Comparison of ENCODE assay signal across 21 cellular contexts in the genomic region with DNA sequence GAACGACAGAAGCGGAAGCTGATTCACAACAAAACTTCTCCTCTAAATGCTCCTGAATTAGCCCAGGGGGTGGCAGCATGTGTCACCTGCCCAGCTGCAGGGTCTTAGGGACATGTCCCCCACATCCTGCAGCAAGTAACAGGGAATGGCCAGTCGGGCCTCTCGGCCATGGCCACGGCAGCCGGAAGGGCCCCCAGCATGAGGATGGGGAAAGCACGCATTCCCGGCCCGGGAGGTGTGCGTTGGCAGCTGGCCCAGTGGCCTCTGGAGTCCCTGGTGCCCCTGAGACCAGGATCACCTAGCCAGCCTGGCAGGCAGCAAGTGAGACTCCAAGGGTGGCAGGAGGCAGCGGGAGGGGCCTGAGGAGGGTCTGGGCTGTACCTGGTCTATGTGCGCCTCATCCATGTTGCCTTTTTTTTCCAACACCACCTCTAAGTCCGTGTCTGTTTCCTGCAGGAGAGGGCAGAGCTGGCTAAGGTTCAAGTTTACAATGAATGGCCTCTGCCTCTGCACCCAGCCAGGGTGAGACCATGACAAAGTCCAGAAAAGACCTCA. TPM values are rescaled to one million over a fixed set of nuclear protein-coding genes. Genes with fewer than 3 reads are reported as not detected.
DNase-seq lines count a peak whose midpoint lies in the region; ATAC-seq, FAIRE-seq and TF ChIP-seq lines count a peak whose summit lies in the region.
"Had no signal": no experiment of that assay in that cellular context is flagged by ENCODE, and none has a peak within 500 bp of the region (broad histone marks: within the 10 kb centered on the region; RNA-seq: fewer than 3 reads in every experiment).

No MANE protein-coding gene starts in this region.

- intact Hi-C loops in heart right ventricle (cut with DNase I) (loop anchor here in 3 of 10 donors (5.0 to 10.0 kb wide), 3 partner anchors 66 to 174 kb away; a partner anchor contains a TSS), pancreas (cut with DNase I) (loop anchor here in 2 of 3 donors (10.0 kb wide), 2 partner anchors 104 to 174 kb away; a partner anchor contains a TSS)

- DNase-seq in GM13976 (ENCODE audit: low spot score) (peak; percentile 24), NT2/D1 (ENCODE audit: low read depth, low spot score) (no peak), heart right ventricle (peak in 1 of 2 donors; percentile 28), pancreas (peak in 3 of 6 donors; percentile 60 to 80 (median 66)), caudate nucleus (lab: John Stamatoyannopoulos, UW) (no peak), kidney tubule cell (ENCODE audit: low spot score) (no peak), NCI-H226 (no peak), SW 1271 (lab: John Stamatoyannopoulos, UW) (no peak)
- DNase-seq: activated CD8-positive, alpha-beta T cell treated with anti-CD3 and anti-CD28 coated beads, Interleukin-2, amount 10 ng/mL, durations not matched to agents 7 days and 5 days; C1 segment of cervical spinal cord; Calu3; foreskin keratinocyte; GM23248; islet precursor cell; NCI-H1417; NCI-H2081 treated with DMSO at 0.1 percent for 48 hours; NCI-H526; right lobe of liver; stimulated activated CD8-positive, alpha-beta memory T cell treated with anti-CD3 and anti-CD28 coated beads, Interleukin-4, amount 100 ng/mL, for 48 hours had no signal

- H3K9me3 ChIP-seq in NT2/D1 (ENCODE audit: insufficient read depth, low read length) (no peaks in the 10 kb centered on the region), heart right ventricle (no peaks in the 10 kb centered on the region), pancreas (no peaks in the 10 kb centered on the region)
- H3K9me3 ChIP-seq: right lobe of liver had no signal

- H3K27ac ChIP-seq in heart right ventricle = peak overlapping the region; percentile 52 to 87 (median 76)
- peak overlapping the region in 2 of 4 donors; percentile 18 to 22 for H3K27ac ChIP-seq in pancreas
- no peak overlapping the region for H3K27ac ChIP-seq in caudate nucleus (ENCODE audit: low read depth, low read length)
- H3K27ac ChIP-seq: epithelial cell of prostate, foreskin keratinocyte, GM23248, right lobe of liver had no signal

- FAIRE-seq in pancreas (lab: Jason Lieb, UNC) = no peak
- FAIRE-seq: bronchial epithelial cell had no signal

- WGBS in heart right ventricle, 2 donors = 61 to 65% methylated on average over 13 of the region's 13 CpGs
- 62 to 63% methylated on average over 13 of the region's 13 CpGs for WGBS in pancreas, 2 donors

- H3K4me1 ChIP-seq in NT2/D1 (ENCODE audit: insufficient read depth, insufficient read length) (peaks cover 43% of the 10 kb centered on the region), heart right ventricle (peaks cover 0 to 49% (median 31%) of the 10 kb centered on the region in 9 donors), pancreas (peaks cover 0 to 7% (median 2%) of the 10 kb centered on the region in 3 donors)
- H3K4me1 ChIP-seq: right lobe of liver had no signal

- peak overlapping the region; percentile 63 for H3K9ac ChIP-seq in NT2/D1 (ENCODE audit: insufficient read length, low read depth)
- H3K9ac ChIP-seq: GM23248 had no signal

- no peak overlapping the region for H3K4me3 ChIP-seq in NT2/D1 (ENCODE audit: insufficient read length, low read depth)
- H3K4me3 ChIP-seq in heart right ventricle = peak overlapping the region in 1 of 10 donors; percentile 9
- no peak overlapping the region for H3K4me3 ChIP-seq in pancreas
- H3K4me3 ChIP-seq: GM23248, right lobe of liver had no signal

- TF ChIP-seq CTCF in GM13976 (IDR thresholded peaks at IDR 0.05; ENCODE audit: borderline replicate concordance, control extremely low read depth, extremely low read depth, insufficient read depth, missing control alignments) = no peak
- TF ChIP-seq CTCF in heart right ventricle (IDR thresholded peaks at IDR 0.05) = no peak
- TF ChIP-seq CTCF in pancreas (IDR thresholded peaks at IDR 0.05) = no peak

- H3K36me3 ChIP-seq in NT2/D1 (ENCODE audit: insufficient read depth, insufficient read length, low read length) = peaks cover 97% of the 10 kb centered on the region
- peaks cover 0 to 68% (median 7%) of the 10 kb centered on the region in 9 donors for H3K36me3 ChIP-seq in heart right ventricle
- H3K36me3 ChIP-seq in pancreas = peaks cover 0 to 11% (median 4%) of the 10 kb centered on the region in 3 donors

- H3K27me3 ChIP-seq in NT2/D1 (ENCODE audit: insufficient read depth, insufficient read length) = no peaks in the 10 kb centered on the region
- no peaks in the 10 kb centered on the region for H3K27me3 ChIP-seq in heart right ventricle
- H3K27me3 ChIP-seq in pancreas = no peaks in the 10 kb centered on the region
- H3K27me3 ChIP-seq: foreskin keratinocyte, right lobe of liver had no signal

- ATAC-seq in heart right ventricle (peak in 6 of 8 donors; percentile 4 to 31 (median 16)), pancreas (peak in 3 of 4 donors; percentile 29 to 47 (median 35))
- ATAC-seq: activated CD8-positive, alpha-beta T cell treated with anti-CD3 and anti-CD28 coated beads, Interleukin-2, amount 10 ng/mL, durations not matched to agents 7 days and 5 days; foreskin keratinocyte had no signal

- in situ Hi-C loops in GM13976 (cut with MboI; ENCODE audit: low sequenced_read_pairs, unreplicated experiment) = no loop called here

RNA-seq across cellular contexts. Expression of a gene that starts 7.0 kb away (rescaled TPM):
- total RNA-seq in heart right ventricle (10 to 100 TPM in 1 of 10 donors, 1 to 10 TPM in 9; 4.5 to 10.2 (median 6.5) TPM), pancreas (10 to 100 TPM in 2 of 6 donors, 1 to 10 TPM in 4; 4.4 to 13.9 (median 7.4) TPM)
- polyA plus RNA-seq in heart right ventricle (10 to 100 TPM in 1 of 2 donors, 1 to 10 TPM in 1; 6.5 to 25.7 TPM), pancreas (10 to 100 TPM in 1 of 2 donors, 1 to 10 TPM in 1; 8.7 to 12.5 TPM)

RNA-seq across cellular contexts. Expression of a gene that starts 7.0 kb away (rescaled TPM):
- 10 to 100 TPM in 2 of 10 donors, 1 to 10 TPM in 8; 5.5 to 11.7 (median 7.4) TPM for total RNA-seq in heart right ventricle
- 1 to 10 TPM; 7.3 to 9.8 TPM for polyA plus RNA-seq in heart right ventricle
- 10 to 100 TPM in 4 of 6 donors, 1 to 10 TPM in 2; 6.7 to 15.5 (median 10.4) TPM for total RNA-seq in pancreas
- 10 to 100 TPM; 15.1 TPM for polyA plus RNA-seq in pancreas
